Comparison of ENCODE assay signal across 11 cellular contexts in genomic region chr20:2816583-2817340, GRCh38. TPM values are rescaled to one million over a fixed set of nuclear protein-coding genes. Genes with fewer than 3 reads are reported as not detected.
DNase-seq lines count a peak whose midpoint lies in the region; ATAC-seq and TF ChIP-seq lines count a peak whose summit lies in the region.
"Had no signal": no experiment of that assay in that cellular context is flagged by ENCODE, and none has a peak within 500 bp of the region (broad histone marks: within the 10 kb centered on the region; RNA-seq: fewer than 3 reads in every experiment).

No MANE protein-coding gene starts in this region.

- TF ChIP-seq POLR2A in NB4 (IDR thresholded peaks at IDR 0.05; ENCODE audit: extremely low read depth, insufficient read length): no peak

- H3K23ac ChIP-seq in mesenchymal stem cell (ENCODE audit: low read length in 2 of 2): no peak overlapping the region

- H3K4me1 ChIP-seq in mesenchymal stem cell (ENCODE audit: control insufficient read depth, insufficient read depth, low read depth, low read length): peaks cover 40% of the 10 kb centered on the region
- H3K4me1 ChIP-seq: HAP-1 had no signal

- peaks cover 5% of the 10 kb centered on the region for H3K4me1 Mint-ChIP-seq in endothelial cell (ENCODE audit: unreplicated experiment)

- H4K8ac ChIP-seq in mesenchymal stem cell (ENCODE audit: low read length): peak overlapping the region; percentile 19

- H3K18ac ChIP-seq in mesenchymal stem cell (ENCODE audit: low read depth in 1 of 2, low read length in 2 of 2): peak overlapping the region in 1 of 2 experiments; percentile 1

- WGBS in mesenchymal stem cell: 70% methylated on average over 20 of the region's 20 CpGs

- DNase-seq in NB4 (ENCODE audit: low read depth) (peak; percentile 54), mesenchymal stem cell (no peak), endothelial cell (ENCODE audit: low spot score) (no peak)
- DNase-seq: activated naive CD8-positive, alpha-beta T cell treated with anti-CD3 and anti-CD28 coated beads for 36 hours; Calu3; NCI-H1417 had no signal

- H2BK15ac ChIP-seq in mesenchymal stem cell (ENCODE audit: low read depth, poor library complexity, severe bottlenecking): peak overlapping the region; percentile 4

- H3K14ac ChIP-seq in mesenchymal stem cell (ENCODE audit: low read length in 2 of 2): peak overlapping the region in 1 of 2 experiments; percentile 96

- peak overlapping the region in 1 of 2 experiments; percentile 58 for H2BK12ac ChIP-seq in mesenchymal stem cell (ENCODE audit: low read length in 2 of 2)

- H2AK5ac ChIP-seq in mesenchymal stem cell (ENCODE audit: low read length, severe bottlenecking): no peak overlapping the region

- no peak overlapping the region for H3K9ac ChIP-seq in mesenchymal stem cell (ENCODE audit: low read length)

- peaks cover 10% of the 10 kb centered on the region for H3K36me3 Mint-ChIP-seq in endothelial cell (ENCODE audit: low read depth, unreplicated experiment)

- ATAC-seq in HG02678 (IDR thresholded peaks at IDR 0.05; ENCODE audit: unreplicated experiment): no peak
- no peak for ATAC-seq in GM21447 (IDR thresholded peaks at IDR 0.05; ENCODE audit: unreplicated experiment)

- no peaks in the 10 kb centered on the region for H3K79me1 ChIP-seq in mesenchymal stem cell (replicated peaks; ENCODE audit: low read length, poor library complexity, severe bottlenecking)

- peaks cover 9% of the 10 kb centered on the region for H3K9me3 ChIP-seq in mesenchymal stem cell (ENCODE audit: control insufficient read depth, low read length)
- H3K9me3 ChIP-seq: HAP-1 had no signal

- H4K91ac ChIP-seq in mesenchymal stem cell (ENCODE audit: low read length): peak overlapping the region; percentile 25

- peaks cover 24% of the 10 kb centered on the region for H3K27me3 Mint-ChIP-seq in endothelial cell (ENCODE audit: unreplicated experiment)

- no peak overlapping the region for H3K27ac Mint-ChIP-seq in endothelial cell (ENCODE audit: unreplicated experiment)
- H3K27ac Mint-ChIP-seq: activated naive CD8-positive, alpha-beta T cell treated with anti-CD3 and anti-CD28 coated beads for 36 hours had no signal

- no peak overlapping the region for H3K4ac ChIP-seq in mesenchymal stem cell (ENCODE audit: low read depth in 1 of 2, low read length in 2 of 2)

- H3K4me3 ChIP-seq in NB4 (ENCODE audit: low read depth, low read length): no peak overlapping the region
- no peak overlapping the region for H3K4me3 ChIP-seq in mesenchymal stem cell (ENCODE audit: insufficient read depth in 1 of 2, low read depth in 1 of 2, low read length in 2 of 2)
- H3K4me3 ChIP-seq: HAP-1 had no signal

- H3K4me3 Mint-ChIP-seq in endothelial cell (ENCODE audit: unreplicated experiment): no peak overlapping the region
- H3K4me3 Mint-ChIP-seq: activated naive CD8-positive, alpha-beta T cell treated with anti-CD3 and anti-CD28 coated beads for 36 hours had no signal

- TF ChIP-seq CTCF in GM12872 (IDR thresholded peaks at IDR 0.05; ENCODE audit: insufficient read depth, low read depth, low read length) (0 out of 3 replicates have a peak, but pooled peaks have one; percentile 9), NB4 (IDR thresholded peaks at IDR 0.05; ENCODE audit: low read depth, low read length) (peak; percentile 22), endothelial cell (IDR thresholded peaks at IDR 0.05; ENCODE audit: unreplicated experiment) (no peak)

- no peak overlapping the region for H2AFZ ChIP-seq in mesenchymal stem cell (ENCODE audit: low read depth, low read length)

- no peaks in the 10 kb centered on the region for H3K9me3 Mint-ChIP-seq in endothelial cell (ENCODE audit: unreplicated experiment)

- H3K4me2 ChIP-seq in mesenchymal stem cell (ENCODE audit: low read length, poor library complexity, severe bottlenecking): no peak overlapping the region

- no peaks in the 10 kb centered on the region for H3K36me3 ChIP-seq in mesenchymal stem cell (ENCODE audit: control insufficient read depth in 1 of 2, insufficient read depth in 2 of 2, low read depth in 1 of 2, low read length in 2 of 2)
- H3K36me3 ChIP-seq: HAP-1 had no signal

- H2BK5ac ChIP-seq in mesenchymal stem cell (ENCODE audit: low read depth, low read length, poor library complexity, severe bottlenecking): no peak overlapping the region

- peaks cover 0 to 15% of the 10 kb centered on the region in 2 experiments for H3K27me3 ChIP-seq in mesenchymal stem cell (ENCODE audit: control insufficient read depth in 1 of 2, insufficient read depth in 1 of 2, low read length in 2 of 2)

- no peak overlapping the region for H2BK120ac ChIP-seq in mesenchymal stem cell (ENCODE audit: low read depth, low read length)

- no peak overlapping the region for H3K27ac ChIP-seq in mesenchymal stem cell (ENCODE audit: low read length, poor library complexity, severe bottlenecking)

RNA-seq across cellular contexts. Expression of gene TMEM239, which starts 0.6 kb away (rescaled TPM):
- not detected for polyA plus RNA-seq in mesenchymal stem cell (2013, experiment 1 of 2)
- polyA plus RNA-seq in mesenchymal stem cell (2013, experiment 2 of 2): not detected
- not detected for total RNA-seq in endothelial cell (ENCODE audit: unreplicated experiment)
- total RNA-seq: activated naive CD8-positive, alpha-beta T cell treated with anti-CD3 and anti-CD28 coated beads for 36 hours; Calu3; subcutaneous adipose tissue had no signal

RNA-seq across cellular contexts. Expression of gene C20orf141, which starts 2.0 kb away (rescaled TPM):
- 0.18 TPM for polyA plus RNA-seq in mesenchymal stem cell (2013, experiment 1 of 2)
- polyA plus RNA-seq in mesenchymal stem cell (2013, experiment 2 of 2): 0.11 TPM
- total RNA-seq in endothelial cell (ENCODE audit: unreplicated experiment): not detected
- total RNA-seq: activated naive CD8-positive, alpha-beta T cell treated with anti-CD3 and anti-CD28 coated beads for 36 hours; Calu3 had no signal

RNA-seq across cellular contexts. Expression of gene CPXM1, which starts 16.3 kb away (rescaled TPM):
- polyA plus RNA-seq in mesenchymal stem cell (2013, experiment 1 of 2): 7.2 TPM
- 7.2 TPM for polyA plus RNA-seq in mesenchymal stem cell (2013, experiment 2 of 2)
- total RNA-seq in endothelial cell (ENCODE audit: unreplicated experiment): 139 TPM

RNA-seq across cellular contexts. Expression of gene PCED1A, which starts 23.7 kb away (rescaled TPM):
- 44.6 TPM for polyA plus RNA-seq in mesenchymal stem cell (2013, experiment 1 of 2)
- 43.2 TPM for polyA plus RNA-seq in mesenchymal stem cell (2013, experiment 2 of 2)
- total RNA-seq in endothelial cell (ENCODE audit: unreplicated experiment): 30.9 TPM

RNA-seq across cellular contexts. Expression of gene VPS16, which starts 23.8 kb away (rescaled TPM):
- polyA plus RNA-seq in mesenchymal stem cell (2013, experiment 1 of 2): 25.8 TPM
- 22.7 TPM for polyA plus RNA-seq in mesenchymal stem cell (2013, experiment 2 of 2)
- 43.3 TPM for total RNA-seq in endothelial cell (ENCODE audit: unreplicated experiment)
